16 cellular contexts compared by ENCODE assay signal in genomic region chr1:85935234-85935633, GRCh38.
DNase-seq lines count a peak whose midpoint lies in the region; ATAC-seq and TF ChIP-seq lines count a peak whose summit lies in the region.
"Had no signal": no experiment of that assay in that cellular context is flagged by ENCODE, and none has a peak within 500 bp of the region (broad histone marks: within the 10 kb centered on the region; RNA-seq: fewer than 3 reads in every experiment).

No MANE protein-coding gene starts in this region.

- no peak overlapping the region for H3K14ac ChIP-seq in IMR-90 (replicated peaks; ENCODE audit: low read depth, low read length)

- intact Hi-C loops in IMR-90 (cut with micrococcal nuclease) = no loop called here

- DNase-seq in IMR-90 (peak; percentile 16), fibroblast of gingiva (ENCODE audit: low read depth) (peak; percentile 56), iris pigment epithelial cell (ENCODE audit: low read depth) (peak; percentile 40), NCI-H2171 (lab: John Stamatoyannopoulos, UW) (no peak), hippocampal formation (lab: John Stamatoyannopoulos, UW) (no peak)
- no peak for DNase-seq in stimulated activated naive CD4-positive, alpha-beta T cell (lab: John Stamatoyannopoulos, UW)
- DNase-seq: ACHN; AML-193; Caco-2; CD4-positive, alpha-beta T cell; HFFc6 had no signal

- no peak overlapping the region for H3K18ac ChIP-seq in IMR-90 (ENCODE audit: low read depth, low read length)

- no peak overlapping the region for H2AK5ac ChIP-seq in IMR-90 (ENCODE audit: low read depth, low read length)

- no peaks in the 10 kb centered on the region for H3K9me1 ChIP-seq in IMR-90 (ENCODE audit: insufficient read depth, low read length)

- POLR2A ChIA-PET in IMR-90 (lab: Charles Lee; ENCODE audit: unreplicated experiment) = no interaction called here

- H2BK120ac ChIP-seq in IMR-90 (ENCODE audit: low read depth, low read length) = no peak overlapping the region

- no peaks in the 10 kb centered on the region for H3K9me3 ChIP-seq in IMR-90 (ENCODE audit: control insufficient read depth, insufficient read depth, low read length)
- H3K9me3 ChIP-seq: Caco-2 had no signal

- no peak overlapping the region for H2BK5ac ChIP-seq in IMR-90 (ENCODE audit: low read depth, low read length, poor library complexity, severe bottlenecking)

- H2BK15ac ChIP-seq in IMR-90 (ENCODE audit: low read depth, low read length) = no peak overlapping the region; the same call in 2 of the 3 replicates

- H2BK20ac ChIP-seq in IMR-90 (ENCODE audit: low read depth, low read length) = no peak overlapping the region

- no peak overlapping the region for H3K4me2 ChIP-seq in IMR-90 (ENCODE audit: low read depth, low read length)

- TF ChIP-seq CTCF in IMR-90 (conservative IDR thresholded peaks at IDR 0.05; ENCODE audit: low read depth, low read length) = no peak

- no peak overlapping the region for H3K9ac ChIP-seq in IMR-90 (ENCODE audit: low read depth, low read length)

- dilution Hi-C loops in IMR-90 (cut with HindIII; ENCODE audit: low sequenced_read_pairs, unreplicated experiment) = no loop called here

- H3K27ac ChIP-seq in IMR-90 (ENCODE audit: insufficient read depth, low read length) = no peak overlapping the region
- H3K27ac ChIP-seq: C4-2B, HL-60 had no signal

- no peaks in the 10 kb centered on the region for H3K79me1 ChIP-seq in IMR-90 (ENCODE audit: low read depth in 1 of 2, low read length in 2 of 2)

- no peak overlapping the region for H3K56ac ChIP-seq in IMR-90 (ENCODE audit: extremely low read depth, insufficient read depth, low read length)

- no peak overlapping the region for H4K91ac ChIP-seq in IMR-90 (ENCODE audit: insufficient read depth, low read depth, low read length)

- H3K4me3 ChIP-seq in IMR-90 (ENCODE audit: insufficient read depth, low read depth, low read length) = no peak overlapping the region
- H3K4me3 ChIP-seq: K562 had no signal

- H2AK9ac ChIP-seq in IMR-90 (replicated peaks; ENCODE audit: low read depth, low read length, poor library complexity) = no peak overlapping the region

- in situ Hi-C loops in IMR-90 (cut with MboI; ENCODE audit: low sequenced_read_pairs) = no loop called here

- ATAC-seq in IMR-90 (ENCODE audit: low read depth) (peak; percentile 51), GM21786 (IDR thresholded peaks at IDR 0.05; ENCODE audit: unreplicated experiment) (no peak)
- ATAC-seq: HCT116, K562 had no signal

- no peak for TF ChIP-seq POLR2A in IMR-90 (IDR thresholded peaks at IDR 0.05; ENCODE audit: low read depth, low read length)

- TF ChIP-seq RAD21 in IMR-90 (IDR thresholded peaks at IDR 0.05; ENCODE audit: low read length) = no peak

- no peak overlapping the region for H4K5ac ChIP-seq in IMR-90 (ENCODE audit: low read depth, low read length)

- no peak overlapping the region for H2AFZ ChIP-seq in IMR-90 (replicated peaks; ENCODE audit: low read length, poor library complexity)

- CTCF ChIA-PET in IMR-90 (lab: Yijun Ruan, JAX) = no interaction called here

- no TSS peak for BruUV-seq in IMR-90 (replicated peaks; lab: Mats Ljungman, UMichigan)

- no peaks in the 10 kb centered on the region for H4K20me1 ChIP-seq in IMR-90 (ENCODE audit: insufficient read depth, low read length)

- H3K4ac ChIP-seq in IMR-90 (ENCODE audit: low read depth, low read length) = no peak overlapping the region

- no peaks in the 10 kb centered on the region for H3K4me1 ChIP-seq in IMR-90 (ENCODE audit: control insufficient read depth, insufficient read depth, low read length)
- H3K4me1 ChIP-seq: Caco-2 had no signal

- H4K8ac ChIP-seq in IMR-90 (ENCODE audit: low read depth in 2 of 2, low read length in 2 of 2) = no peak overlapping the region

- H3K36me3 ChIP-seq in IMR-90 (ENCODE audit: control insufficient read depth, insufficient read depth, low read length) = no peaks in the 10 kb centered on the region

- WGBS in IMR-90 (ENCODE audit: extremely low coverage in 2 of 2, insufficient read length in 1 of 2), 2 experiments = no CpG with 5 or more reads among the region's 2 CpGs

- no peaks in the 10 kb centered on the region for H3K27me3 ChIP-seq in IMR-90 (ENCODE audit: control insufficient read depth, insufficient read depth, low read length)

- no peak overlapping the region for H3K23ac ChIP-seq in IMR-90 (ENCODE audit: low read depth, low read length)

TF ChIP-seq in IMR-90, 13 proteins besides CTCF, POLR2A, EP300 and RAD21:
- TF ChIP-seq CEBPB (IDR thresholded peaks at IDR 0.05; ENCODE audit: low read depth, low read length) (no peak), MXI1 (IDR thresholded peaks at IDR 0.05; ENCODE audit: borderline replicate concordance, low read depth, low read length) (no peak), NFE2L2 (IDR thresholded peaks at IDR 0.05; ENCODE audit: low read depth, low read length) (no peak), USF2 (IDR thresholded peaks at IDR 0.05; ENCODE audit: low read depth, low read length) (no peak), RFX5 (IDR thresholded peaks at IDR 0.05; ENCODE audit: low read depth, low read length) (no peak), MAZ (IDR thresholded peaks at IDR 0.05; ENCODE audit: borderline replicate concordance, low read depth, low read length) (no peak), CHD1 (IDR thresholded peaks at IDR 0.05; ENCODE audit: low read depth, low read length) (no peak), FOS (IDR thresholded peaks at IDR 0.05; ENCODE audit: low read depth, low read length) (no peak), ELK1 (IDR thresholded peaks at IDR 0.05; ENCODE audit: borderline replicate concordance, low read depth, low read length) (no peak), RCOR1 (IDR thresholded peaks at IDR 0.05; ENCODE audit: insufficient replicate concordance, low read length) (no peak), SMC3 (IDR thresholded peaks at IDR 0.05; ENCODE audit: low read depth, low read length) (no peak), BHLHE40 (IDR thresholded peaks at IDR 0.05; ENCODE audit: low read depth, low read length) (no peak), MAFK (IDR thresholded peaks at IDR 0.05; ENCODE audit: low read depth, low read length) (no peak)

Comparison
In these comparisons a context has a peak if more than half of its experiments do, and no peak if none do; other contexts are left out.
1. DNase-seq: peak in IMR-90 (single experiment), fibroblast of gingiva (single experiment) and iris pigment epithelial cell (single experiment); none in stimulated activated naive CD4-positive, alpha-beta T cell (0 of 6), NCI-H2171 (single experiment) and hippocampal formation (0 of 2).